18 cellular contexts compared by ENCODE assay signal in genomic region chr22:45680932-45681700, GRCh38.
A peak's percentile ranks its signal among the peaks of the same experiment; 100 is the strongest.
DNase-seq lines count a peak whose midpoint lies in the region; TF ChIP-seq lines count a peak whose summit lies in the region.
"Had no signal": no experiment of that assay in that cellular context is flagged by ENCODE, and none has a peak within 500 bp of the region (broad histone marks: within the 10 kb centered on the region; RNA-seq: fewer than 3 reads in every experiment).

No MANE protein-coding gene starts in this region.

- H3K9me3 ChIP-seq in WERI-Rb-1 (ENCODE audit: severe bottlenecking) = no peaks in the 10 kb centered on the region
- H3K9me3 ChIP-seq: heart left ventricle, MG63, thoracic aorta had no signal

- no peaks in the 10 kb centered on the region for H3K27me3 ChIP-seq in WERI-Rb-1 (ENCODE audit: insufficient read depth, low read depth, severe bottlenecking)
- H3K27me3 ChIP-seq: heart left ventricle, MG63 had no signal

- no peak overlapping the region for H3K4me3 ChIP-seq in WERI-Rb-1 (ENCODE audit: low read depth, low read length)
- H3K4me3 ChIP-seq: heart left ventricle, MG63, thoracic aorta had no signal

- no peak overlapping the region for H3K27ac ChIP-seq in WERI-Rb-1
- H3K27ac ChIP-seq: C4-2B, heart left ventricle, thoracic aorta had no signal

- DNase-seq in AG20443 (ENCODE audit: low spot score) = peak; percentile 31
- peak; percentile 65 for DNase-seq in HS-5 (ENCODE audit: low read depth)
- DNase-seq in astrocyte of the hippocampus (ENCODE audit: low read depth, low spot score) = peak; percentile 63
- peak; percentile 30 for DNase-seq in kidney tubule cell (ENCODE audit: low spot score)
- DNase-seq in stimulated activated CD4-positive, alpha-beta T cell treated with anti-CD3 and anti-CD28 coated beads, Interleukin-2, amount 100 ng/mL, for 48 hours = no peak
- no peak for DNase-seq in DMS114 treated with DMSO at 0.1 percent for 48 hours (lab: John Stamatoyannopoulos, UW; ENCODE audit: unreplicated experiment)
- DNase-seq in NOMO-1 treated with dmso at 0.1 percent for 144 hours (lab: John Stamatoyannopoulos, UW; ENCODE audit: unreplicated experiment) = no peak
- no peak for DNase-seq in WERI-Rb-1
- DNase-seq: activated CD8-positive, alpha-beta memory T cell treated with anti-CD3 and anti-CD28 coated beads for 24 hours; activated gamma-delta T cell; heart left ventricle; MG63; NCI-H2081; NCI-H748 treated with DMSO at 0.1 percent for 48 hours; posterior cingulate gyrus; SHP77 treated with DMSO at 0.1 percent for 48 hours had no signal

- peaks cover 8% of the 10 kb centered on the region for H3K36me3 ChIP-seq in WERI-Rb-1
- H3K36me3 ChIP-seq: thoracic aorta had no signal

- TF ChIP-seq CTCF in WERI-Rb-1 (IDR thresholded peaks at IDR 0.05; ENCODE audit: low read depth, low read length) = no peak

Comparison
In these comparisons a context has a peak if more than half of its experiments do, and no peak if none do; other contexts are left out.
1. DNase-seq: peak in AG20443 (single experiment), HS-5 (single experiment), astrocyte of the hippocampus (single experiment) and kidney tubule cell (single experiment); none in stimulated activated CD4-positive, alpha-beta T cell treated with anti-CD3 and anti-CD28 coated beads, Interleukin-2, amount 100 ng/mL, for 48 hours (0 of 2), DMS114 treated with DMSO at 0.1 percent for 48 hours (single experiment), NOMO-1 treated with dmso at 0.1 percent for 144 hours (single experiment) and WERI-Rb-1 (single experiment).